Comparison of ENCODE assay signal across 7 cellular contexts in the genomic region with DNA sequence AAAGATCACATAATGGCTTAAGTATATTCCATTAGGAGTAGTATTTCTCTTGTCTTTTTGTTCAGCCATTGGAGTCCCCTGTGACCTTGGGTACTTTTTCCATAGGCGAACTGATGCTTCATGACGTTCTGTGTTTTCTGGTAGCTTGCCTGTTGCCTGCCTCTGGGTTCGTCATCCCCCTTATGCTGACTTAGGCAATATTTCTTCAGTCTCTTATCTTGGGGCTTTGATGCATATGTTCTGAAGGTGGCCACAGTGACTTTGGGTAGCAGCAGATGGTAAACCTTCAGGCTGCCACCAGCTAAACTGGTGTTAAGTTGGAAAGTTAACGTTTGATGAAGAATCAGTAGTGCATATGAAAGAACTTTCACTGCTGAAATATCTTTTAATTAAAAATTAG.
"Had no signal": no experiment of that assay in that cellular context is flagged by ENCODE, and none has a peak within 500 bp of the region (broad histone marks: within the 10 kb centered on the region; RNA-seq: fewer than 3 reads in every experiment).

No MANE protein-coding gene starts in this region.

- H3K9me3 Mint-ChIP-seq: IgD-negative memory B cell had no signal

- FAIRE-seq: H1, H54 had no signal

- H3K4me3 Mint-ChIP-seq: GM23338, H9, IgD-negative memory B cell had no signal

- H3K27me3 Mint-ChIP-seq: IgD-negative memory B cell had no signal

- H3K4me2 ChIP-seq: GM23338 had no signal

- H2AFZ ChIP-seq: GM23338 had no signal

- H3K4me1 Mint-ChIP-seq: GM23338, H9, IgD-negative memory B cell had no signal

- H3K4me3 ChIP-seq: GM23338 had no signal

- ATAC-seq: GM23338 had no signal

- DNase-seq: H9, HCEC 1CT, KG1 had no signal

- H3K27ac Mint-ChIP-seq: GM23338, H9 had no signal
